9 cellular contexts compared by ENCODE assay signal in the genomic region with DNA sequence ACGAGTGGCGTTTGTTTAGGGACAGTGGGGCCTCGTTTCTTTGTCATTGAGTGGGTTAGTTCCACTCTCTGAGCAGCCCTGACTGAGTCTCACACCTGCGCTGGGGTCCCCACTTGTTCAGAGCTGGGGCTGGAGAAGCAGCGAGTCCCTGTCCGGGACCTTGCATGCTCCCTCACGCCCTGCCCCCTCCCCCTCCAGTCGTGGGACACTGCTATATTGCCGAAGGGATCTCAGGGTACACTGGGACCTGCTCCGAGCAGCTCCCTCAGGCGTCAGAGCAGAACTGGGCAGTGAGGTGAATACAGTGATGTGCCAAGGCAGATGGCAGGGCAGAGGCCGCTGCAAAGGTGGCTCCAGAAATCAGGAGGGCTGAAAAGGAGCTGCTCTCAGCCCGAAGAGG. TPM values are rescaled to one million over a fixed set of nuclear protein-coding genes. Genes with fewer than 3 reads are reported as not detected.
DNase-seq lines count a peak whose midpoint lies in the region; ATAC-seq, FAIRE-seq and TF ChIP-seq lines count a peak whose summit lies in the region.
"Had no signal": no experiment of that assay in that cellular context is flagged by ENCODE, and none has a peak within 500 bp of the region (broad histone marks: within the 10 kb centered on the region; RNA-seq: fewer than 3 reads in every experiment).

No MANE protein-coding gene starts in this region.

- H3K36me3 Mint-ChIP-seq in naive thymus-derived CD4-positive, alpha-beta T cell: peaks cover 0 to 3% (median 0%) of the 10 kb centered on the region in 5 donors

- peaks cover 0 to 4% (median 0%) of the 10 kb centered on the region in 11 donors for H3K9me3 Mint-ChIP-seq in naive thymus-derived CD4-positive, alpha-beta T cell

- CTCF ChIA-PET in naive thymus-derived CD4-positive, alpha-beta T cell (lab: Charles Lee): interaction anchor here (0.6 to 3.2 kb wide), 8 partner anchors 21 to 168 kb away, joined by 3 to 16 read pairs (median 4); a partner anchor contains a TSS

- ATAC-seq in GM18502 (IDR thresholded peaks at IDR 0.05; ENCODE audit: poor library complexity, unreplicated experiment) (peak; percentile 12), GM21737 (IDR thresholded peaks at IDR 0.05; ENCODE audit: unreplicated experiment) (peak; percentile 6)
- ATAC-seq in naive thymus-derived CD4-positive, alpha-beta T cell: peak; percentile 7

- no peak for TF ChIP-seq POLR2A in erythroblast (IDR thresholded peaks at IDR 0.05; ENCODE audit: low read length)

- H3K27ac Mint-ChIP-seq in naive thymus-derived CD4-positive, alpha-beta T cell: peak overlapping the region; percentile 94 to 100 (median 96)

- peak overlapping the region; percentile 24 for H3K4me3 ChIP-seq in naive thymus-derived CD4-positive, alpha-beta T cell (ENCODE audit: low read length)

- H3K4me3 Mint-ChIP-seq in naive thymus-derived CD4-positive, alpha-beta T cell: peak overlapping the region; percentile 71 to 95 (median 78)

- FAIRE-seq in urothelium cell line (lab: Jason Lieb, UNC): no peak
- FAIRE-seq: keratinocyte had no signal

- peaks cover 48 to 87% of the 10 kb centered on the region in 2 donors for H3K4me1 ChIP-seq in naive thymus-derived CD4-positive, alpha-beta T cell (ENCODE audit: control insufficient read depth in 2 of 2, insufficient read depth in 2 of 2, low read length in 2 of 2)

- POLR2A ChIA-PET in naive thymus-derived CD4-positive, alpha-beta T cell (lab: Charles Lee): interaction anchor here (0.7 to 8.4 kb wide), 22 partner anchors 11 to 169 kb away, joined by 3 to 141 read pairs (median 4); a partner anchor contains a TSS

- no peaks in the 10 kb centered on the region for H3K9me3 ChIP-seq in naive thymus-derived CD4-positive, alpha-beta T cell (ENCODE audit: control insufficient read depth in 2 of 3, low read length in 3 of 3)

- no peaks in the 10 kb centered on the region for H3K27me3 Mint-ChIP-seq in naive thymus-derived CD4-positive, alpha-beta T cell

- intact Hi-C loops in naive thymus-derived CD4-positive, alpha-beta T cell (cut with micrococcal nuclease): loop anchor here (1.0 to 5.0 kb wide), 12 partner anchors 22 to 169 kb away; a partner anchor contains a TSS

- H3K27ac ChIP-seq in naive thymus-derived CD4-positive, alpha-beta T cell (ENCODE audit: low read depth, low read length): peak overlapping the region; percentile 56

- no peaks in the 10 kb centered on the region for H3K36me3 ChIP-seq in naive thymus-derived CD4-positive, alpha-beta T cell (ENCODE audit: control insufficient read depth in 2 of 3, insufficient read depth in 3 of 3, low read length in 3 of 3)

- H3K27me3 ChIP-seq in naive thymus-derived CD4-positive, alpha-beta T cell (ENCODE audit: control insufficient read depth in 2 of 2, insufficient read depth in 2 of 2, low read length in 2 of 2): no peaks in the 10 kb centered on the region

- H3K4me1 Mint-ChIP-seq in naive thymus-derived CD4-positive, alpha-beta T cell: peaks cover 58 to 99% (median 95%) of the 10 kb centered on the region in 7 donors

- DNase-seq in RPMI7951 (ENCODE audit: low read depth): peak; percentile 28
- DNase-seq in naive thymus-derived CD4-positive, alpha-beta T cell: no peak
- DNase-seq in urothelium cell line (ENCODE audit: low spot score): no peak
- no peak for DNase-seq in NCI-H2029 (lab: John Stamatoyannopoulos, UW)
- no peak for DNase-seq in erythroblast (lab: John Stamatoyannopoulos, UW)
- DNase-seq in HuH-7 (ENCODE audit: low spot score): no peak

RNA-seq across cellular contexts. Expression of a gene that starts 59.9 kb away (rescaled TPM):
- total RNA-seq in RPMI7951 (2014; rRNA removed; shearing (Covaris generic)): 60.3 and 75.6 TPM in 2 replicates
- 100 to 1,000 TPM; 175 to 256 (median 199) TPM for total RNA-seq in naive thymus-derived CD4-positive, alpha-beta T cell
- polyA plus RNA-seq in naive thymus-derived CD4-positive, alpha-beta T cell: 10 to 100 TPM; 42.4 to 53.7 TPM
